Comparison of ENCODE assay signal across 1 cellular context in genomic region chr11:819129-819931, GRCh38.
TF ChIP-seq lines count a peak whose summit lies in the region.

No MANE protein-coding gene starts in this region.

TF ChIP-seq in K562, 482 proteins besides CTCF, POLR2A, EP300 and RAD21 (continued from another document and continues in another):
- TF ChIP-seq ZNF449 (CRISPR knock-in tag; IDR thresholded peaks at IDR 0.05): no peak
- TF ChIP-seq KDM2B (CRISPR knock-in tag; IDR thresholded peaks at IDR 0.05): peak; percentile 36; the same call in 1 of the 2 replicates
- TF ChIP-seq CCNT2 (IDR thresholded peaks at IDR 0.05; ENCODE audit: borderline replicate concordance, extremely low read depth, insufficient read length, low read depth, low read length): peak; percentile 76
- TF ChIP-seq BCL6 (CRISPR knock-in tag; IDR thresholded peaks at IDR 0.05): no peak
- no peak for TF ChIP-seq MYBL2 (IDR thresholded peaks at IDR 0.05; ENCODE audit: low read depth)
- no peak for TF ChIP-seq MYBL2 (CRISPR knock-in tag; IDR thresholded peaks at IDR 0.05; ENCODE audit: borderline replicate concordance)
- no peak for TF ChIP-seq ZNF668 (CRISPR knock-in tag; IDR thresholded peaks at IDR 0.05)
- no peak for TF ChIP-seq HES1 (IDR thresholded peaks at IDR 0.05; ENCODE audit: low read depth)
- no peak for TF ChIP-seq DEAF1 (CRISPR knock-in tag; IDR thresholded peaks at IDR 0.05)
- 0 out of 4 replicates have a peak, but pooled peaks of 1 of the 2 experiments have one; percentile 32 for TF ChIP-seq TBL1XR1 (IDR thresholded peaks at IDR 0.05; ENCODE audit: low read length in 2 of 2)
- TF ChIP-seq TBP (optimal IDR thresholded peaks at IDR 0.05; ENCODE audit: low read depth, low read length): peak; percentile 97
- peak; percentile 89 for TF ChIP-seq CXXC5 (CRISPR knock-in tag; IDR thresholded peaks at IDR 0.05)
- TF ChIP-seq STAT6 (CRISPR knock-in tag; IDR thresholded peaks at IDR 0.05): no peak
- TF ChIP-seq CHD1 (IDR thresholded peaks at IDR 0.05; ENCODE audit: low read length): peak; percentile 97
- TF ChIP-seq POLR2AphosphoS5 (IDR thresholded peaks at IDR 0.05; ENCODE audit: control insufficient read depth, insufficient read depth, low read depth, low read length): peak; percentile 85
- no peak for TF ChIP-seq ZNF445 (CRISPR knock-in tag; IDR thresholded peaks at IDR 0.05; ENCODE audit: low read depth)
- peak; percentile 24 for TF ChIP-seq ZFP36 (IDR thresholded peaks at IDR 0.05; ENCODE audit: low read depth, low read length, partially characterized antibody)
- no peak for TF ChIP-seq NR2C2 (CRISPR knock-in tag; IDR thresholded peaks at IDR 0.05)
- TF ChIP-seq NR2C2 (tag; IDR thresholded peaks at IDR 0.05): no peak
- TF ChIP-seq XRCC3 (IDR thresholded peaks at IDR 0.05): no peak
- peak; percentile 77 for TF ChIP-seq HNRNPLL (IDR thresholded peaks at IDR 0.05; ENCODE audit: low read depth, low read length, poor library complexity, severe bottlenecking)
- TF ChIP-seq SMAD1 (IDR thresholded peaks at IDR 0.05; ENCODE audit: low read depth, low read length, partially characterized antibody): peak; percentile 71
- TF ChIP-seq NFYB (IDR thresholded peaks at IDR 0.05; ENCODE audit: extremely low read depth, insufficient read length): peak; percentile 53
- no peak for TF ChIP-seq ZFP30 (CRISPR knock-in tag; IDR thresholded peaks at IDR 0.05; ENCODE audit: borderline replicate concordance)
- TF ChIP-seq EGR1 (conservative IDR thresholded peaks at IDR 0.05): peak; percentile 87
- TF ChIP-seq POLR2G (IDR thresholded peaks at IDR 0.05; ENCODE audit: low read depth, low read length): peak; percentile 96
- peak; percentile 88 for TF ChIP-seq SAP30 (IDR thresholded peaks at IDR 0.05; ENCODE audit: borderline replicate concordance, insufficient read depth, low read depth, low read length, poor library complexity, severe bottlenecking)
- peak; percentile 86; the same call in 1 of the 2 replicates for TF ChIP-seq GATAD2B (IDR thresholded peaks at IDR 0.05; ENCODE audit: borderline replicate concordance)
- no peak for TF ChIP-seq KDM4B (IDR thresholded peaks at IDR 0.05; ENCODE audit: borderline replicate concordance in 2 of 2, low read depth in 1 of 2)
- peak; percentile 44 for TF ChIP-seq ZFX (CRISPR knock-in tag; IDR thresholded peaks at IDR 0.05)
- no peak for TF ChIP-seq MAFK (IDR thresholded peaks at IDR 0.05; ENCODE audit: low read length)
- no peak for TF ChIP-seq MTA2 (IDR thresholded peaks at IDR 0.05; ENCODE audit: low read depth)
- no peak for TF ChIP-seq HEY1 (CRISPR knock-in tag; IDR thresholded peaks at IDR 0.05; ENCODE audit: borderline replicate concordance)
- TF ChIP-seq ZNF644 (tag; IDR thresholded peaks at IDR 0.05; ENCODE audit: low read depth): no peak
- peak; percentile 51; the same call in 1 of the 2 replicates for TF ChIP-seq ILF3 (IDR thresholded peaks at IDR 0.05; ENCODE audit: borderline replicate concordance)
- no peak for TF ChIP-seq MYNN (IDR thresholded peaks at IDR 0.05)
- TF ChIP-seq MYNN (CRISPR knock-in tag; IDR thresholded peaks at IDR 0.05): no peak
- TF ChIP-seq FUS (optimal IDR thresholded peaks at IDR 0.05; ENCODE audit: low read depth, low read length): peak; percentile 45
- no peak for TF ChIP-seq ZNF778 (CRISPR knock-in tag; IDR thresholded peaks at IDR 0.05)
- TF ChIP-seq RBFOX2 (IDR thresholded peaks at IDR 0.05; ENCODE audit: low read depth, low read length): peak; percentile 91
- peak; percentile 48; the same call in 1 of the 2 replicates for TF ChIP-seq ETS1 (conservative IDR thresholded peaks at IDR 0.05; ENCODE audit: control insufficient read depth, low read depth, low read length)
- no peak for TF ChIP-seq HLTF (IDR thresholded peaks at IDR 0.05)
- peak; percentile 30 to 64; a peak in 3 of 4 replicates for TF ChIP-seq MAZ (CRISPR knock-in tag; conservative IDR thresholded peaks at IDR 0.05 in 1 of 2, IDR thresholded peaks at IDR 0.05 in 1 of 2)
- no peak for TF ChIP-seq PHF21A (IDR thresholded peaks at IDR 0.05; ENCODE audit: borderline replicate concordance, low read depth)
- TF ChIP-seq ATF6 (CRISPR knock-in tag; IDR thresholded peaks at IDR 0.05): no peak
- no peak for TF ChIP-seq ZBTB17 (CRISPR knock-in tag; IDR thresholded peaks at IDR 0.05)
- no peak for TF ChIP-seq SOX6 (IDR thresholded peaks at IDR 0.05)
- TF ChIP-seq NFIC (IDR thresholded peaks at IDR 0.05): peak; percentile 15; the same call in 1 of the 2 replicates
- no peak for TF ChIP-seq ESRRB (CRISPR knock-in tag; IDR thresholded peaks at IDR 0.05; ENCODE audit: borderline replicate concordance)
- TF ChIP-seq GMEB1 (CRISPR knock-in tag; IDR thresholded peaks at IDR 0.05): peak; percentile 70
- no peak; the same call in 1 of the 2 replicates for TF ChIP-seq PRMT5 (CRISPR knock-in tag; IDR thresholded peaks at IDR 0.05)
- peak; percentile 72 for TF ChIP-seq L3MBTL2 (IDR thresholded peaks at IDR 0.05)
- TF ChIP-seq CREB3L1 (IDR thresholded peaks at IDR 0.05; ENCODE audit: borderline replicate concordance, low read depth): peak; percentile 62; the same call in 1 of the 2 replicates
- TF ChIP-seq NR4A1 (CRISPR knock-in tag; IDR thresholded peaks at IDR 0.05): 0 out of 2 replicates have a peak, but pooled peaks have one; percentile 21
- no peak for TF ChIP-seq NR4A1 (tag; IDR thresholded peaks at IDR 0.05)
- no peak for TF ChIP-seq ETS2 (tag; IDR thresholded peaks at IDR 0.05; ENCODE audit: borderline replicate concordance, poor library complexity, severe bottlenecking)
- TF ChIP-seq HMGN3 (IDR thresholded peaks at IDR 0.05; ENCODE audit: borderline replicate concordance, extremely low read depth, insufficient read length, low read depth, low read length): peak; percentile 27
- no peak for TF ChIP-seq SNRNP70 (optimal IDR thresholded peaks at IDR 0.05; ENCODE audit: low read depth, low read length)
- peak; percentile 81 to 99; a peak in 3 of 4 replicates for TF ChIP-seq NONO (IDR thresholded peaks at IDR 0.05; ENCODE audit: low read depth in 2 of 2, low read length in 1 of 2)
- no peak for TF ChIP-seq PHB2 (IDR thresholded peaks at IDR 0.05; ENCODE audit: low read depth)
- no peak for TF ChIP-seq FOXJ2 (tag; IDR thresholded peaks at IDR 0.05)
- TF ChIP-seq MTA3 (IDR thresholded peaks at IDR 0.05; ENCODE audit: borderline replicate concordance): peak; percentile 98
- TF ChIP-seq FIP1L1 (IDR thresholded peaks at IDR 0.05; ENCODE audit: low read depth, low read length, poor library complexity, severe bottlenecking): peak; percentile 88
- no peak for TF ChIP-seq YBX1 (IDR thresholded peaks at IDR 0.05)
- no peak for TF ChIP-seq SRF (CRISPR knock-in tag; IDR thresholded peaks at IDR 0.05)
- TF ChIP-seq RCOR1 (IDR thresholded peaks at IDR 0.05; ENCODE audit: borderline replicate concordance in 1 of 2, low read depth in 2 of 2, low read length in 2 of 2): no peak
- TF ChIP-seq CREM (IDR thresholded peaks at IDR 0.05; ENCODE audit: low read depth): peak; percentile 3; the same call in 1 of the 2 replicates
- TF ChIP-seq U2AF2 (optimal IDR thresholded peaks at IDR 0.05; ENCODE audit: low read depth, low read length): no peak
- peak; percentile 74 for TF ChIP-seq SIN3B (IDR thresholded peaks at IDR 0.05; ENCODE audit: low read depth)
- TF ChIP-seq PCBP2 (IDR thresholded peaks at IDR 0.05; ENCODE audit: low read depth, low read length, poor library complexity, severe bottlenecking): no peak
- TF ChIP-seq NCOR1 (IDR thresholded peaks at IDR 0.05): no peak
